Comparison of ENCODE assay signal across 19 cellular contexts in genomic region chr2:60070851-60071250, GRCh38.
DNase-seq lines count a peak whose midpoint lies in the region; FAIRE-seq and TF ChIP-seq lines count a peak whose summit lies in the region.
"Had no signal": no experiment of that assay in that cellular context is flagged by ENCODE, and none has a peak within 500 bp of the region (broad histone marks: within the 10 kb centered on the region; RNA-seq: fewer than 3 reads in every experiment).

No MANE protein-coding gene starts in this region.

- peak; percentile 23 for DNase-seq in NCI-H82 (lab: John Stamatoyannopoulos, UW)
- DNase-seq in NCI-H82 treated with DMSO at 0.1 percent for 48 hours (lab: John Stamatoyannopoulos, UW; ENCODE audit: unreplicated experiment), result no peak
- DNase-seq in NCI-H446 treated with DMSO at 0.1 percent for 48 hours (lab: John Stamatoyannopoulos, UW), result peak; percentile 5
- DNase-seq in inferior parietal cortex (ENCODE audit: extremely low spot score), result peak; percentile 20
- DNase-seq in superior temporal gyrus (ENCODE audit: extremely low spot score), result peak; percentile 68
- DNase-seq in NCI-H2081 treated with DMSO at 0.1 percent for 48 hours (lab: John Stamatoyannopoulos, UW), result no peak
- DNase-seq in GM12892 (ENCODE audit: insufficient read length), result no peak
- DNase-seq in NCI-H2029 treated with DMSO at 0.1 percent for 48 hours (lab: John Stamatoyannopoulos, UW), result no peak
- DNase-seq: BE2C; CD4-positive, alpha-beta memory T cell; COR-L47; DMS153; DMS79 treated with DMSO at 0.1 percent for 48 hours; GDM1; HCEC 1CT; HFFc6 had no signal

- TF ChIP-seq POLR2A in GM12892 (IDR thresholded peaks at IDR 0.05; ENCODE audit: low read depth, low read length), result no peak

- FAIRE-seq in GM12892 (lab: Jason Lieb, UNC), result no peak
- FAIRE-seq: GM19239, H1, HepG2 had no signal

Comparison
In these comparisons a context has a peak if more than half of its experiments do, and no peak if none do; other contexts are left out.
1. DNase-seq: peak in NCI-H82 (single experiment), NCI-H446 treated with DMSO at 0.1 percent for 48 hours (single experiment), inferior parietal cortex (single experiment) and superior temporal gyrus (single experiment); none in NCI-H82 treated with DMSO at 0.1 percent for 48 hours (single experiment), NCI-H2081 treated with DMSO at 0.1 percent for 48 hours (single experiment), GM12892 (single experiment) and NCI-H2029 treated with DMSO at 0.1 percent for 48 hours (single experiment).